ENCODE assay signal across 15 cellular contexts in the genomic region with DNA sequence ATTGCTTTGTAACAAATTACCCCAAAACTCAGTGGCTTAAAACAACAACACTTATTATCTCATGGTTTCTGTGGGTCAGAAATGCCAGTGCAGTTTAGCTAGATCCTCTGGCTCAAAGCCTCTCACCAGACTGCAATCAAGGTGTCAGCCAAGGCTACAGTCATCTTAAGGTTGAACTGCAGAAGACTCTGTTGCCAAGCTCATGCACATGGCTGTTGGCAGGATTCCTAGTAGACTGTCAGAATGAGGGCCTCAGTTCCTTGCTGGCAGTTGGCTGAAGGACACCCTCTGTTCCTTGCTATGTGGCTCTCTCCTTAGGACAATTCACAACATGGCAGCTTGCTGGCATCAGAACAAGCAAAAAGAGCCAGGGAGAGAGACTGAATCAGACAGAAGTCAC. TPM values are rescaled to one million over a fixed set of nuclear protein-coding genes. Genes with fewer than 3 reads are reported as not detected.
DNase-seq lines count a peak whose midpoint lies in the region; ATAC-seq and TF ChIP-seq lines count a peak whose summit lies in the region.
"Had no signal": no experiment of that assay in that cellular context is flagged by ENCODE, and none has a peak within 500 bp of the region (broad histone marks: within the 10 kb centered on the region; RNA-seq: fewer than 3 reads in every experiment).

No MANE protein-coding gene starts in this region.

- H4K20me1 ChIP-seq in osteoblast (ENCODE audit: insufficient read depth, low read length), result no peaks in the 10 kb centered on the region

- H3K4me1 Mint-ChIP-seq in activated naive CD8-positive, alpha-beta T cell treated with anti-CD3 and anti-CD28 coated beads, Interleukin-2, amount 50 U/mL, for 24 hours, result no peaks in the 10 kb centered on the region

- H3K4me3 ChIP-seq in esophagus muscularis mucosa (no peak overlapping the region), osteoblast (ENCODE audit: insufficient read depth, low read length) (no peak overlapping the region)
- H3K4me3 ChIP-seq: SK-N-MC had no signal

- no peaks in the 10 kb centered on the region for H3K36me3 ChIP-seq in esophagus muscularis mucosa
- H3K36me3 ChIP-seq in osteoblast (ENCODE audit: insufficient read depth, low read length), result no peaks in the 10 kb centered on the region

- TF ChIP-seq CTCF in esophagus muscularis mucosa (IDR thresholded peaks at IDR 0.05), result no peak
- no peak for TF ChIP-seq CTCF in osteoblast (IDR thresholded peaks at IDR 0.05; ENCODE audit: extremely low read depth, low read depth, low read length)

- no peaks in the 10 kb centered on the region for H3K27me3 Mint-ChIP-seq in activated naive CD8-positive, alpha-beta T cell treated with anti-CD3 and anti-CD28 coated beads, Interleukin-2, amount 50 U/mL, for 24 hours

- no peak for TF ChIP-seq POLR2A in esophagus muscularis mucosa (IDR thresholded peaks at IDR 0.05; ENCODE audit: low read depth)

- no peak for TF ChIP-seq EP300 in esophagus muscularis mucosa (IDR thresholded peaks at IDR 0.05)

- H2AFZ ChIP-seq in osteoblast (ENCODE audit: low read length), result peak overlapping the region; percentile 57

- H3K27me3 ChIP-seq in esophagus muscularis mucosa, result no peaks in the 10 kb centered on the region
- no peaks in the 10 kb centered on the region for H3K27me3 ChIP-seq in osteoblast (ENCODE audit: insufficient read depth, low read length)

- no peak overlapping the region for H3K4me3 Mint-ChIP-seq in activated naive CD8-positive, alpha-beta T cell treated with anti-CD3 and anti-CD28 coated beads, Interleukin-2, amount 50 U/mL, for 24 hours

- no peak overlapping the region for H3K27ac ChIP-seq in esophagus muscularis mucosa (replicated peaks in 1 of 4)
- no peak overlapping the region for H3K27ac ChIP-seq in osteoblast (ENCODE audit: low read depth, low read length)
- H3K27ac ChIP-seq: SK-N-MC had no signal

- no peak overlapping the region for H3K27ac Mint-ChIP-seq in activated naive CD8-positive, alpha-beta T cell treated with anti-CD3 and anti-CD28 coated beads, Interleukin-2, amount 50 U/mL, for 24 hours

- H3K4me1 ChIP-seq in esophagus muscularis mucosa (no peaks in the 10 kb centered on the region), osteoblast (ENCODE audit: insufficient read depth, low read length) (peaks cover 11% of the 10 kb centered on the region)

- no peaks in the 10 kb centered on the region for H3K36me3 Mint-ChIP-seq in activated naive CD8-positive, alpha-beta T cell treated with anti-CD3 and anti-CD28 coated beads, Interleukin-2, amount 50 U/mL, for 24 hours (ENCODE audit: low read depth)

- H3K79me2 ChIP-seq in osteoblast (ENCODE audit: insufficient read depth, low read length), result no peaks in the 10 kb centered on the region

- no peaks in the 10 kb centered on the region for H3K9me3 ChIP-seq in esophagus muscularis mucosa
- no peaks in the 10 kb centered on the region for H3K9me3 ChIP-seq in osteoblast (ENCODE audit: low read depth, low read length)

- no peaks in the 10 kb centered on the region for H3K9me3 Mint-ChIP-seq in activated naive CD8-positive, alpha-beta T cell treated with anti-CD3 and anti-CD28 coated beads, Interleukin-2, amount 50 U/mL, for 24 hours

- no peak for ATAC-seq in HG02571 (IDR thresholded peaks at IDR 0.05; ENCODE audit: unreplicated experiment)
- ATAC-seq in activated naive CD8-positive, alpha-beta T cell treated with anti-CD3 and anti-CD28 coated beads, Interleukin-2, amount 50 U/mL, for 24 hours, result no peak

- DNase-seq in Ammon's horn (ENCODE audit: low spot score) (peak; percentile 23), NCI-H446 treated with DMSO at 0.1 percent for 48 hours (lab: John Stamatoyannopoulos, UW) (peak; percentile 35), esophagus muscularis mucosa (ENCODE audit: extremely low spot score) (peak; percentile 34), osteoblast (ENCODE audit: insufficient read length, low spot score, missing footprints) (no peak), iPS-NIHi11 (ENCODE audit: low spot score) (no peak)
- DNase-seq in activated naive CD8-positive, alpha-beta T cell treated with anti-CD3 and anti-CD28 coated beads, Interleukin-2, amount 50 U/mL, for 24 hours, result no peak
- DNase-seq: GDM1, KBM-7, NCI-H1105 treated with DMSO at 0.1 percent for 48 hours, NCI-H1694 treated with DMSO at 0.1 percent for 48 hours, NCI-H510A, NCI-H748 treated with DMSO at 0.1 percent for 48 hours, Right ventricle myocardium superior had no signal

- intact Hi-C loops in esophagus muscularis mucosa (cut with DNase I), result no loop called here

- H3K4me2 ChIP-seq in osteoblast (ENCODE audit: insufficient read depth, low read length), result no peak overlapping the region

RNA-seq across cellular contexts. Expression of gene TOMM7, which starts 34.7 kb away (rescaled TPM):
- 100 to 1,000 TPM; 141 to 303 (median 267) TPM for total RNA-seq in esophagus muscularis mucosa
- 144 and 197 TPM in 2 replicates for total RNA-seq in osteoblast

Comparison
In these comparisons a context has a peak if more than half of its experiments do, and no peak if none do; other contexts are left out.
1. DNase-seq: peak in Ammon's horn (single experiment), NCI-H446 treated with DMSO at 0.1 percent for 48 hours (single experiment) and esophagus muscularis mucosa (single experiment); none in osteoblast (single experiment), iPS-NIHi11 (single experiment) and activated naive CD8-positive, alpha-beta T cell treated with anti-CD3 and anti-CD28 coated beads, Interleukin-2, amount 50 U/mL, for 24 hours (single experiment).